In genomic region chr5:41794478-41794877, GRCh38 we compare ENCODE assay signal across 7 cellular contexts.
DNase-seq lines count a peak whose midpoint lies in the region; ATAC-seq lines count a peak whose summit lies in the region.

No MANE protein-coding gene starts in this region.

- ATAC-seq in GM21367 (IDR thresholded peaks at IDR 0.05; ENCODE audit: unreplicated experiment), result no peak

- DNase-seq in HCEC 1CT (peak; percentile 92), RPMI7951 (ENCODE audit: low read depth) (peak; percentile 83), fibroblast of the conjunctiva (ENCODE audit: low read depth) (peak; percentile 82), renal cortical epithelial cell (ENCODE audit: low read depth) (peak; percentile 96)
- DNase-seq in activated CD4-positive, alpha-beta T cell treated with anti-CD3 and anti-CD28 coated beads, Interleukin-2, amount 50 U/mL, for 48 hours, result no peak
- DNase-seq in activated CD4-positive, CD25-positive, alpha-beta regulatory T cell treated with anti-CD3 and anti-CD28 coated beads, Interleukin-2, amount 50 U/mL, for 72 hours, result no peak

Comparison
In these comparisons a context has a peak if more than half of its experiments do, and no peak if none do; other contexts are left out.
1. DNase-seq: peak in HCEC 1CT (single experiment), RPMI7951 (single experiment), fibroblast of the conjunctiva (single experiment) and renal cortical epithelial cell (single experiment); none in activated CD4-positive, alpha-beta T cell treated with anti-CD3 and anti-CD28 coated beads, Interleukin-2, amount 50 U/mL, for 48 hours (0 of 2) and activated CD4-positive, CD25-positive, alpha-beta regulatory T cell treated with anti-CD3 and anti-CD28 coated beads, Interleukin-2, amount 50 U/mL, for 72 hours (single experiment).